8 cellular contexts compared by ENCODE assay signal in genomic region chr16:649646-650045, GRCh38. TPM values are rescaled to one million over a fixed set of nuclear protein-coding genes. Genes with fewer than 3 reads are reported as not detected.
DNase-seq lines count a peak whose midpoint lies in the region; ATAC-seq and TF ChIP-seq lines count a peak whose summit lies in the region.

No MANE protein-coding gene starts in this region.

- in situ Hi-C loops in mammary epithelial cell (cut with MboI; ENCODE audit: low sequenced_read_pairs in 2 of 2) = no loop called here

- DNase-seq in AG04449 (ENCODE audit: low read depth, low spot score) = no peak
- peak; percentile 71 for DNase-seq in Karpas-422
- no peak for DNase-seq in mammary epithelial cell
- no peak for DNase-seq in NCI-H82 treated with DMSO at 0.1 percent for 48 hours (lab: John Stamatoyannopoulos, UW; ENCODE audit: unreplicated experiment)
- DNase-seq in NCI-H2081 (lab: John Stamatoyannopoulos, UW) = no peak

- H3K79me2 ChIP-seq in Karpas-422 (ENCODE audit: low read length) (peaks cover 39% of the 10 kb centered on the region), mammary epithelial cell (ENCODE audit: insufficient read depth, low read length) (peaks cover 10% of the 10 kb centered on the region)

- H3K27me3 ChIP-seq in Karpas-422 (ENCODE audit: low read length) (no peaks in the 10 kb centered on the region), mammary epithelial cell (ENCODE audit: insufficient read depth, low read length) (no peaks in the 10 kb centered on the region), mucosa of rectum (ENCODE audit: control insufficient read depth in 2 of 2, insufficient read depth in 2 of 2, low read length in 2 of 2) (no peaks in the 10 kb centered on the region)

- H3K4me2 ChIP-seq in Karpas-422 (ENCODE audit: low read depth, low read length, poor library complexity, severe bottlenecking) = peak overlapping the region; percentile 84
- H3K4me2 ChIP-seq in mammary epithelial cell (ENCODE audit: insufficient read depth, low read depth, low read length) = peak overlapping the region; percentile 94

- TF ChIP-seq CTCF in AG04449 (IDR thresholded peaks at IDR 0.05; ENCODE audit: insufficient read depth, low read length, missing control alignments) (no peak), mammary epithelial cell (conservative IDR thresholded peaks at IDR 0.05 in 1 of 2, IDR thresholded peaks at IDR 0.05 in 1 of 2; ENCODE audit: extremely low read depth in 1 of 2, insufficient read depth in 1 of 2, low read depth in 1 of 2, low read length in 2 of 2) (no peak)

- H4K20me1 ChIP-seq in Karpas-422 (ENCODE audit: insufficient read depth, low read depth, low read length) (peaks cover 22% of the 10 kb centered on the region; the same call in 1 of the 2 replicates), mammary epithelial cell (ENCODE audit: insufficient read depth, low read length) (no peaks in the 10 kb centered on the region)

- 0 out of 2 replicates have a peak, but pooled peaks cover 3% of the 10 kb centered on the region for H3K36me3 ChIP-seq in Karpas-422 (ENCODE audit: insufficient read depth, low read length)
- no peaks in the 10 kb centered on the region for H3K36me3 ChIP-seq in mammary epithelial cell (ENCODE audit: insufficient read depth, low read length)
- no peaks in the 10 kb centered on the region for H3K36me3 ChIP-seq in mucosa of rectum (ENCODE audit: control insufficient read depth in 2 of 2, insufficient read depth in 2 of 2, low read length in 2 of 2)

- H3K9me2 ChIP-seq in Karpas-422 (replicated peaks; ENCODE audit: insufficient read depth, low read length) = no peaks in the 10 kb centered on the region

- H3K9ac ChIP-seq in Karpas-422 (ENCODE audit: low read length) (peak overlapping the region; percentile 97), mammary epithelial cell (ENCODE audit: insufficient read depth, low read length) (peak overlapping the region; percentile 59), mucosa of rectum (ENCODE audit: low read depth in 1 of 2, low read length in 2 of 2) (peak overlapping the region in 1 of 2 donors; percentile 72)

- WGBS in mammary epithelial cell (ENCODE audit: low coverage, missing lambda C conversion rate) = 60% methylated on average over 1 of the region's 42 CpGs

- H3K9me3 ChIP-seq in Karpas-422 (ENCODE audit: low read length) (no peaks in the 10 kb centered on the region), mammary epithelial cell (replicated peaks; ENCODE audit: insufficient read depth, low read length) (no peaks in the 10 kb centered on the region), mucosa of rectum (ENCODE audit: control insufficient read depth in 2 of 2, low read length in 2 of 2) (no peaks in the 10 kb centered on the region)

- no peak overlapping the region for H2AFZ ChIP-seq in Karpas-422 (ENCODE audit: low read length)
- peak overlapping the region; percentile 82 for H2AFZ ChIP-seq in mammary epithelial cell (ENCODE audit: low read depth, low read length)

- POLR2A ChIA-PET in AG04449 (lab: Yijun Ruan, JAX) = interaction anchor here (0.7 to 1.1 kb wide), 3 partner anchors 13 to 32 kb away, joined by 3 read pairs; no protein-coding TSS in a partner anchor

- dilution Hi-C loops in mammary epithelial cell (cut with HindIII; ENCODE audit: low sequenced_read_pairs) = loop anchor here (10.0 kb wide), 1 partner anchor 315 kb away; no protein-coding TSS in a partner anchor

- intact Hi-C loops in mammary epithelial cell (cut with micrococcal nuclease) = loop anchor here (1.0 to 2.0 kb wide), 2 partner anchors 11 to 19 kb away; partner anchors contain the start of gene RHOT2

- BruUV-seq in mammary epithelial cell (replicated peaks; lab: Mats Ljungman, UMichigan) = no TSS peak

- H3K4me3 ChIP-seq in AG04449 (ENCODE audit: low read depth, low read length) (peak overlapping the region; percentile 74), Karpas-422 (ENCODE audit: low read length) (peak overlapping the region; percentile 96), mammary epithelial cell (replicated peaks in 1 of 3; ENCODE audit: insufficient read depth in 1 of 3, low read depth in 2 of 3, low read length in 3 of 3) (peak overlapping the region; percentile 64 to 68 (median 67)), mucosa of rectum (ENCODE audit: low read length in 2 of 2) (peak overlapping the region; percentile 64 to 72)

- H3K4me1 ChIP-seq in Karpas-422 (ENCODE audit: low read length) = peaks cover 56% of the 10 kb centered on the region
- peaks cover 30% of the 10 kb centered on the region for H3K4me1 ChIP-seq in mammary epithelial cell (ENCODE audit: insufficient read depth, low read length)
- H3K4me1 ChIP-seq in mucosa of rectum (ENCODE audit: control insufficient read depth in 2 of 2, insufficient read depth in 2 of 2, low read length in 2 of 2) = peaks cover 41 to 48% of the 10 kb centered on the region in 2 donors

- H3K27ac ChIP-seq in Karpas-422 (ENCODE audit: low read length) (peak overlapping the region; percentile 40; the same call in 1 of the 2 replicates), mammary epithelial cell (ENCODE audit: insufficient read depth, low read depth, low read length) (peak overlapping the region; percentile 73), mucosa of rectum (ENCODE audit: low read depth in 2 of 2, low read length in 2 of 2) (peak overlapping the region in 1 of 2 donors; percentile 94)

- CTCF ChIA-PET in AG04449 (lab: Yijun Ruan, JAX) (interaction anchor here (0.8 to 2.1 kb wide), 3 partner anchors 10 to 18 kb away, joined by 3 to 11 read pairs (median 9); partner anchors contain the start of gene RHOT2), mammary epithelial cell (lab: Charles Lee; ENCODE audit: low non-redundant PET) (interaction anchor here (0.5 kb wide), 1 partner anchor 1062 kb away, joined by 4 read pairs; no protein-coding TSS in a partner anchor)

- peak; percentile 8 for ATAC-seq in GM19025 (IDR thresholded peaks at IDR 0.05; ENCODE audit: low read depth, unreplicated experiment)
- ATAC-seq in GM21528 (IDR thresholded peaks at IDR 0.05; ENCODE audit: low FRiP score, unreplicated experiment) = no peak

RNA-seq across cellular contexts. Expression of gene WDR90, which starts 0.5 kb away (rescaled TPM):
- total RNA-seq in Karpas-422 (2014; rRNA removed; shearing (Covaris generic); ENCODE audit: low replicate concordance) = 37.2 and 55.2 TPM in 2 replicates
- total RNA-seq in mammary epithelial cell = 10 to 100 TPM in 1 of 2 donors, 1 to 10 TPM in 1; 7.5 to 41.7 TPM
- polyA plus RNA-seq in mammary epithelial cell = 14.6 TPM
- 5.0 TPM for polyA minus RNA-seq in mammary epithelial cell

RNA-seq across cellular contexts. Expression of gene MCRIP2, which starts 8.0 kb away (rescaled TPM):
- total RNA-seq in Karpas-422 (2014; rRNA removed; shearing (Covaris generic); ENCODE audit: low replicate concordance) = 41.7 and 137 TPM in 2 replicates
- 10 to 100 TPM; 12.3 to 20.6 TPM for total RNA-seq in mammary epithelial cell
- 10.7 TPM for polyA plus RNA-seq in mammary epithelial cell
- polyA minus RNA-seq in mammary epithelial cell = not detected

RNA-seq across cellular contexts. Expression of gene METTL26, which starts 13.5 kb away (rescaled TPM):
- total RNA-seq in Karpas-422 (2014; rRNA removed; shearing (Covaris generic); ENCODE audit: low replicate concordance) = 149 and 293 TPM in 2 replicates
- 10 to 100 TPM; 43.3 to 95.7 TPM for total RNA-seq in mammary epithelial cell
- 76.6 TPM for polyA plus RNA-seq in mammary epithelial cell
- 25.5 TPM for polyA minus RNA-seq in mammary epithelial cell

RNA-seq across cellular contexts. Expression of gene RHOT2, which starts 18.3 kb away (rescaled TPM):
- 73.8 and 114 TPM in 2 replicates for total RNA-seq in Karpas-422 (2014; rRNA removed; shearing (Covaris generic); ENCODE audit: low replicate concordance)
- 100 to 1,000 TPM in 1 of 2 donors, 10 to 100 TPM in 1; 48.8 to 154 TPM for total RNA-seq in mammary epithelial cell
- polyA plus RNA-seq in mammary epithelial cell = 87.3 TPM
- 29.5 TPM for polyA minus RNA-seq in mammary epithelial cell

RNA-seq across cellular contexts. Expression of gene WFIKKN1, which starts 18.9 kb away (rescaled TPM):
- 0.22 TPM in 1 of 2 replicates, not detected in the other for total RNA-seq in Karpas-422 (2014; rRNA removed; shearing (Covaris generic); ENCODE audit: low replicate concordance)
- under 1 TPM; 0.17 to 0.28 TPM for total RNA-seq in mammary epithelial cell
- not detected for polyA plus RNA-seq in mammary epithelial cell
- polyA minus RNA-seq in mammary epithelial cell = not detected
